15 cellular contexts compared by ENCODE assay signal in the genomic region with DNA sequence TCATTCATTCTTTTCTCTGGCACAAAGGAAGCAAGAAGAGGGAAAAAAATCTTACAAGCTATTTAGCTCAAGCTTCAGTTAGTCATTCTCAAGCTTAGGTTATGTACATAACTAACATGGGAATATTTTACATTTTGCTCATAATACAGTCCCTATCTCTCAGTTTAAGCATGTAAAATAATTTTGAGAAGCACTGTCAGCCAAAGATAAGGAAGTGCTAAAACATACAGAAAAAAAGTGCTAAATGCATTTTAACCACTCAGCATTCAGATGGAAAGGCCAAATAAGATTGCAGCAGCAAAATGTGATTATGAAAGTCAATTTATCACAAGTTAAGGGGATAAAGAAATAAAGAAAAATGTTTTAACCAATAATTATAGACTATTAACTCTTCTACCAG. TPM values are rescaled to one million over a fixed set of nuclear protein-coding genes. Genes with fewer than 3 reads are reported as not detected.
DNase-seq lines count a peak whose midpoint lies in the region; ATAC-seq and TF ChIP-seq lines count a peak whose summit lies in the region.
"Had no signal": no experiment of that assay in that cellular context is flagged by ENCODE, and none has a peak within 500 bp of the region (broad histone marks: within the 10 kb centered on the region; RNA-seq: fewer than 3 reads in every experiment).

No MANE protein-coding gene starts in this region.

- no peak overlapping the region for H3K4me3 Mint-ChIP-seq in natural killer cell
- no peak overlapping the region for H3K4me3 Mint-ChIP-seq in natural killer cell treated with Interleukin-12 subunit alpha and Interleukin-12 subunit beta and Interleukin-15 and Interleukin-18, amount 100 ng/mL, for 72 hours
- H3K4me3 Mint-ChIP-seq in stimulated activated naive B cell treated with anti-CD40 and anti-IgM and Interleukin-4, amounts not matched to agents 10 μg/mL and 1 μg/mL and 100 μg/mL, for 72 hours: no peak overlapping the region
- H3K4me3 Mint-ChIP-seq: GM23338 had no signal

- peaks cover 15% of the 10 kb centered on the region for H3K36me3 Mint-ChIP-seq in natural killer cell
- peaks cover 26% of the 10 kb centered on the region for H3K36me3 Mint-ChIP-seq in natural killer cell treated with Interleukin-12 subunit alpha and Interleukin-12 subunit beta and Interleukin-15 and Interleukin-18, amount 100 ng/mL, for 72 hours
- peaks cover 48 to 70% of the 10 kb centered on the region in 2 donors for H3K36me3 Mint-ChIP-seq in stimulated activated naive B cell treated with anti-CD40 and anti-IgM and Interleukin-4, amounts not matched to agents 10 μg/mL and 1 μg/mL and 100 μg/mL, for 72 hours

- no peaks in the 10 kb centered on the region for H3K27me3 Mint-ChIP-seq in natural killer cell (ENCODE audit: low read depth in 2 of 2)
- no peaks in the 10 kb centered on the region for H3K27me3 Mint-ChIP-seq in natural killer cell treated with Interleukin-12 subunit alpha and Interleukin-12 subunit beta and Interleukin-15 and Interleukin-18, amount 100 ng/mL, for 72 hours
- no peaks in the 10 kb centered on the region for H3K27me3 Mint-ChIP-seq in stimulated activated naive B cell treated with anti-CD40 and anti-IgM and Interleukin-4, amounts not matched to agents 10 μg/mL and 1 μg/mL and 100 μg/mL, for 72 hours

- peaks cover 3 to 5% of the 10 kb centered on the region in 2 donors for H3K9me3 Mint-ChIP-seq in natural killer cell
- H3K9me3 Mint-ChIP-seq in natural killer cell treated with Interleukin-12 subunit alpha and Interleukin-12 subunit beta and Interleukin-15 and Interleukin-18, amount 100 ng/mL, for 72 hours: peaks cover 6% of the 10 kb centered on the region
- H3K9me3 Mint-ChIP-seq in stimulated activated naive B cell treated with anti-CD40 and anti-IgM and Interleukin-4, amounts not matched to agents 10 μg/mL and 1 μg/mL and 100 μg/mL, for 72 hours: peaks cover 5 to 8% of the 10 kb centered on the region in 2 donors

- ATAC-seq in natural killer cell (no peak), GM18907 (IDR thresholded peaks at IDR 0.05; ENCODE audit: unreplicated experiment) (no peak)
- no peak for ATAC-seq in natural killer cell treated with Interleukin-12 subunit alpha and Interleukin-12 subunit beta and Interleukin-15 and Interleukin-18, amount 100 ng/mL, for 72 hours
- ATAC-seq in stimulated activated naive B cell treated with anti-CD40 and anti-IgM and Interleukin-4, amounts not matched to agents 10 μg/mL and 1 μg/mL and 100 μg/mL, for 72 hours (replicated peaks): no peak
- ATAC-seq: GM23338 had no signal

- intact Hi-C loops in natural killer cell (cut with micrococcal nuclease): no loop called here

- TF ChIP-seq CTCF in natural killer cell (IDR thresholded peaks at IDR 0.05): no peak

- no peak for DNase-seq in natural killer cell
- DNase-seq in natural killer cell treated with Interleukin-12 subunit alpha and Interleukin-12 subunit beta and Interleukin-15 and Interleukin-18, amount 100 ng/mL, for 72 hours (ENCODE audit: low spot score): no peak
- peak; percentile 72 for DNase-seq in OCI-M1 (lab: John Stamatoyannopoulos, UW)
- DNase-seq in erythroblast (lab: John Stamatoyannopoulos, UW): peak; percentile 29 to 49
- no peak for DNase-seq in stimulated activated naive B cell treated with anti-CD40 and anti-IgM and Interleukin-4, amounts not matched to agents 10 μg/mL and 1 μg/mL and 100 μg/mL, for 72 hours
- no peak for DNase-seq in CD1c-positive myeloid dendritic cell (ENCODE audit: extremely low spot score)
- no peak for DNase-seq in NCI-H1930 (lab: John Stamatoyannopoulos, UW)
- DNase-seq: Caco-2, NCI-H1092 treated with DMSO at 0.1 percent for 48 hours, NCI-H1694 treated with DMSO at 0.1 percent for 48 hours, NCI-H2171, NCI-H446 treated with DMSO at 0.1 percent for 48 hours, NCI-H748 treated with DMSO at 0.1 percent for 48 hours had no signal

- H3K27ac Mint-ChIP-seq in natural killer cell: peak overlapping the region; percentile 56 to 61
- H3K27ac Mint-ChIP-seq in natural killer cell treated with Interleukin-12 subunit alpha and Interleukin-12 subunit beta and Interleukin-15 and Interleukin-18, amount 100 ng/mL, for 72 hours: peak overlapping the region in 1 of 2 donors; percentile 63
- peak overlapping the region; percentile 47 for H3K27ac Mint-ChIP-seq in stimulated activated naive B cell treated with anti-CD40 and anti-IgM and Interleukin-4, amounts not matched to agents 10 μg/mL and 1 μg/mL and 100 μg/mL, for 72 hours
- H3K27ac Mint-ChIP-seq: GM23338 had no signal

- peaks cover 51 to 73% of the 10 kb centered on the region in 2 donors for H3K4me1 Mint-ChIP-seq in natural killer cell
- H3K4me1 Mint-ChIP-seq in natural killer cell treated with Interleukin-12 subunit alpha and Interleukin-12 subunit beta and Interleukin-15 and Interleukin-18, amount 100 ng/mL, for 72 hours (ENCODE audit: low read depth in 2 of 2): peaks cover 48 to 65% of the 10 kb centered on the region in 2 donors
- peaks cover 44 to 64% of the 10 kb centered on the region in 2 donors for H3K4me1 Mint-ChIP-seq in stimulated activated naive B cell treated with anti-CD40 and anti-IgM and Interleukin-4, amounts not matched to agents 10 μg/mL and 1 μg/mL and 100 μg/mL, for 72 hours

- no peak for TF ChIP-seq POLR2A in erythroblast (IDR thresholded peaks at IDR 0.05; ENCODE audit: low read length)

RNA-seq across cellular contexts. Expression of a gene that starts 7.9 kb away (rescaled TPM):
- total RNA-seq in natural killer cell: 10 to 100 TPM; 59.3 to 70.3 (median 66.5) TPM
- 10 to 100 TPM; 50.1 to 79.4 TPM for total RNA-seq in natural killer cell treated with Interleukin-12 subunit alpha and Interleukin-12 subunit beta and Interleukin-15 and Interleukin-18, amount 100 ng/mL, for 72 hours

Comparison
In these comparisons a context has a peak if more than half of its experiments do, and no peak if none do; other contexts are left out.
1. DNase-seq: peak in OCI-M1 (single experiment) and erythroblast (2 of 2); none in natural killer cell (single experiment), natural killer cell treated with Interleukin-12 subunit alpha and Interleukin-12 subunit beta and Interleukin-15 and Interleukin-18, amount 100 ng/mL, for 72 hours (single experiment), stimulated activated naive B cell treated with anti-CD40 and anti-IgM and Interleukin-4, amounts not matched to agents 10 μg/mL and 1 μg/mL and 100 μg/mL, for 72 hours (single experiment), CD1c-positive myeloid dendritic cell (single experiment) and NCI-H1930 (0 of 2).